Comparison of ENCODE assay signal across 21 cellular contexts in genomic region chr17:74071280-74071679, GRCh38.
"Had no signal": no experiment of that assay in that cellular context is flagged by ENCODE, and none has a peak within 500 bp of the region (broad histone marks: within the 10 kb centered on the region; RNA-seq: fewer than 3 reads in every experiment).

No MANE protein-coding gene starts in this region.

- H3K36me3 ChIP-seq: lower lobe of right lung, prostate gland, right atrium auricular region, spleen, tibial artery had no signal

- H3K27ac ChIP-seq: lower lobe of right lung, prostate gland, right atrium auricular region, skin epidermis, spleen, testis, tibial artery had no signal

- H3K27me3 ChIP-seq: right atrium auricular region, testis had no signal

- H3K9me3 ChIP-seq: prostate gland, testis had no signal

- ATAC-seq: effector memory CD8-positive, alpha-beta T cell; left ventricle myocardium superior; lower lobe of right lung; naive thymus-derived CD8-positive, alpha-beta T cell; stimulated activated memory B cell treated with anti-CD40 and anti-IgM and Interleukin-4, amounts not matched to agents 10 μg/mL and 1 μg/mL and 100 μg/mL, for 72 hours; stimulated activated naive CD8-positive, alpha-beta T cell treated with anti-CD3 and anti-CD28 coated beads, Interleukin-15, Interleukin-2, amounts not matched to agents 100 U/mL and 50 U/mL, for 24 hours had no signal

- DNase-seq: cortex of kidney; effector memory CD8-positive, alpha-beta T cell; hypothalamus; immature natural killer cell; left ventricle myocardium superior; lower lobe of right lung; naive thymus-derived CD8-positive, alpha-beta T cell; nephron progenitor cell; nucleus accumbens; spleen; stimulated activated CD4-positive, alpha-beta T cell treated with anti-CD3 and anti-CD28 coated beads, Interleukin-4, amount 100 ng/mL, for 4 hours; stimulated activated naive CD8-positive, alpha-beta T cell treated with anti-CD3 and anti-CD28 coated beads, Interleukin-15, Interleukin-2, amounts not matched to agents 100 U/mL and 50 U/mL, for 24 hours; substantia nigra; testis; tibial artery had no signal

- H3K4me3 ChIP-seq: lower lobe of right lung, prostate gland, right atrium auricular region, skin epidermis, spleen, testis, tibial artery had no signal

- FAIRE-seq: frontal cortex, keratinocyte had no signal

- H3K4me1 ChIP-seq: lower lobe of right lung, prostate gland, right atrium auricular region, spleen, testis, tibial artery had no signal
